ENCODE assay signal across 9 cellular contexts in genomic region chr9:117704597-117704996, GRCh38. TPM values are rescaled to one million over a fixed set of nuclear protein-coding genes. Genes with fewer than 3 reads are reported as not detected.
DNase-seq lines count a peak whose midpoint lies in the region; ATAC-seq, FAIRE-seq and TF ChIP-seq lines count a peak whose summit lies in the region.
"Had no signal": no experiment of that assay in that cellular context is flagged by ENCODE, and none has a peak within 500 bp of the region (broad histone marks: within the 10 kb centered on the region; RNA-seq: fewer than 3 reads in every experiment).

No MANE protein-coding gene starts in this region.

- TF ChIP-seq CTCF in kidney (IDR thresholded peaks at IDR 0.05; ENCODE audit: borderline replicate concordance, extremely low read depth, insufficient read depth), result no peak

- no peaks in the 10 kb centered on the region for H3K4me1 ChIP-seq in kidney (ENCODE audit: control insufficient read depth in 1 of 2, insufficient read depth in 1 of 2, low read depth in 1 of 2, low read length in 2 of 2)

- peak overlapping the region; percentile 73 to 79 for H3K27ac ChIP-seq in kidney (ENCODE audit: low read depth in 2 of 2, low read length in 2 of 2)

- H3K27me3 Mint-ChIP-seq in stimulated activated memory B cell treated with anti-CD40 and anti-IgM and Interleukin-4, amounts not matched to agents 10 μg/mL and 1 μg/mL and 100 μg/mL, for 72 hours, result no peaks in the 10 kb centered on the region

- no peaks in the 10 kb centered on the region for H3K36me3 ChIP-seq in kidney (ENCODE audit: control insufficient read depth in 1 of 2, insufficient read depth in 2 of 2, low read length in 2 of 2)

- H3K4me3 Mint-ChIP-seq in stimulated activated memory B cell treated with anti-CD40 and anti-IgM and Interleukin-4, amounts not matched to agents 10 μg/mL and 1 μg/mL and 100 μg/mL, for 72 hours, result peak overlapping the region; percentile 78
- H3K4me3 Mint-ChIP-seq: activated CD4-positive, alpha-beta T cell treated with anti-CD3 and anti-CD28 coated beads, Interleukin-2, amount 10 ng/mL, durations not matched to agents 7 days and 5 days had no signal

- H3K27ac Mint-ChIP-seq in stimulated activated memory B cell treated with anti-CD40 and anti-IgM and Interleukin-4, amounts not matched to agents 10 μg/mL and 1 μg/mL and 100 μg/mL, for 72 hours, result peak overlapping the region; percentile 93
- H3K27ac Mint-ChIP-seq: activated CD4-positive, alpha-beta T cell treated with anti-CD3 and anti-CD28 coated beads, Interleukin-2, amount 10 ng/mL, durations not matched to agents 7 days and 5 days had no signal

- peak overlapping the region; percentile 66 to 67 for H3K4me3 ChIP-seq in kidney (ENCODE audit: low read length in 2 of 2)

- DNase-seq in SW480 (ENCODE audit: low spot score) (peak; percentile 15), kidney (no peak), anterior cingulate cortex (lab: John Stamatoyannopoulos, UW) (no peak), HuH-7 (ENCODE audit: low spot score) (no peak), HUDEP-2 (lab: John Stamatoyannopoulos, UW; ENCODE audit: unreplicated experiment in 76 of 76) (no peak)
- DNase-seq: activated CD4-positive, alpha-beta T cell treated with anti-CD3 and anti-CD28 coated beads, Interleukin-2, amount 10 ng/mL, durations not matched to agents 7 days and 5 days had no signal

- FAIRE-seq in kidney (lab: Jason Lieb, UNC), result no peak

- peaks cover 12% of the 10 kb centered on the region for H3K36me3 Mint-ChIP-seq in stimulated activated memory B cell treated with anti-CD40 and anti-IgM and Interleukin-4, amounts not matched to agents 10 μg/mL and 1 μg/mL and 100 μg/mL, for 72 hours

- H3K4me1 Mint-ChIP-seq in stimulated activated memory B cell treated with anti-CD40 and anti-IgM and Interleukin-4, amounts not matched to agents 10 μg/mL and 1 μg/mL and 100 μg/mL, for 72 hours, result peaks cover 49% of the 10 kb centered on the region
- H3K4me1 Mint-ChIP-seq: activated CD4-positive, alpha-beta T cell treated with anti-CD3 and anti-CD28 coated beads, Interleukin-2, amount 10 ng/mL, durations not matched to agents 7 days and 5 days had no signal

- H3K9ac ChIP-seq in kidney (ENCODE audit: low read length in 2 of 2), result peak overlapping the region; percentile 41 to 76

- ATAC-seq in GM21737 (IDR thresholded peaks at IDR 0.05; ENCODE audit: unreplicated experiment), result peak; percentile 8
- peak; percentile 42 for ATAC-seq in stimulated activated memory B cell treated with anti-CD40 and anti-IgM and Interleukin-4, amounts not matched to agents 10 μg/mL and 1 μg/mL and 100 μg/mL, for 72 hours
- ATAC-seq in HG02571 (IDR thresholded peaks at IDR 0.05; ENCODE audit: unreplicated experiment), result no peak

- intact Hi-C loops in kidney (cut with DNase I), result no loop called here

- H3K9me3 ChIP-seq in kidney (ENCODE audit: control insufficient read depth in 1 of 2, low read length in 2 of 2), result no peaks in the 10 kb centered on the region

- H3K9me3 Mint-ChIP-seq in stimulated activated memory B cell treated with anti-CD40 and anti-IgM and Interleukin-4, amounts not matched to agents 10 μg/mL and 1 μg/mL and 100 μg/mL, for 72 hours, result no peaks in the 10 kb centered on the region

RNA-seq across cellular contexts. Expression of gene TLR4, which starts 0.4 kb away (rescaled TPM):
- 33.4 TPM for total RNA-seq in kidney
- polyA plus RNA-seq in kidney (ENCODE audit: insufficient read depth, low read depth, low replicate concordance), result 5.8 TPM
